In the genomic region with DNA sequence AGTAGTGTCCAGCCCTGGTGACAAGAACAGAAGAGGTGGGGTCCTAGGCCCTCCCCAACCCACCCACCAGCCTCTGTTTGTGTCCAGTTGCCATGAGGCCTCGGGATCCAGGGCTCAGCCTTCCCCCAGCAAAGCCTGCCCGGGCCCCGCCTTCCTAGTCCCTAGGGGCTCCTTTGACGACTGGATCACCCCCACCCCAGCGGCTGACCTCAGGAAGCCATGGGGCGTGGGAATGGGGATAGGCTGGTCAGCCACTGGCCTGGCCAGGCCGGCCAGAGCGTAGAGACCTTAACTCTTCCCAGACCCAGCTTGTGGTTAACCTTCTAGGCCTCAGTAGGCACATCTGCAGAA, we compare ENCODE assay signal across 19 cellular contexts. TPM values are rescaled to one million over a fixed set of nuclear protein-coding genes. Genes with fewer than 3 reads are reported as not detected.
DNase-seq lines count a peak whose midpoint lies in the region; ATAC-seq and TF ChIP-seq lines count a peak whose summit lies in the region.
"Had no signal": no experiment of that assay in that cellular context is flagged by ENCODE, and none has a peak within 500 bp of the region (broad histone marks: within the 10 kb centered on the region; RNA-seq: fewer than 3 reads in every experiment).

No MANE protein-coding gene starts in this region.

- TF ChIP-seq CTCF in right atrium auricular region (IDR thresholded peaks at IDR 0.05), result no peak
- TF ChIP-seq CTCF in osteocyte (IDR thresholded peaks at IDR 0.05), result no peak
- no peak for TF ChIP-seq CTCF in upper lobe of right lung (IDR thresholded peaks at IDR 0.05)
- TF ChIP-seq CTCF in GM13977 (IDR thresholded peaks at IDR 0.05; ENCODE audit: extremely low read depth, insufficient read depth, missing control alignments), result no peak

- no peaks in the 10 kb centered on the region for H3K9me3 ChIP-seq in ectodermal cell (ENCODE audit: control insufficient read depth, low read length)
- H3K9me3 ChIP-seq in right atrium auricular region, result no peaks in the 10 kb centered on the region
- H3K9me3 ChIP-seq in upper lobe of right lung, result no peaks in the 10 kb centered on the region
- H3K9me3 ChIP-seq: BLaER1 treated with 17β-estradiol and CSF1 and Interleukin-3, amounts not matched to agents 10 nM and 100 nM had no signal

- H3K27ac ChIP-seq in ectodermal cell (ENCODE audit: insufficient read depth, low read depth, low read length, poor library complexity, severe bottlenecking) (peak overlapping the region; percentile 86), right atrium auricular region (peak overlapping the region; percentile 67 to 71), upper lobe of right lung (peak overlapping the region; percentile 63)
- H3K27ac ChIP-seq: foreskin keratinocyte had no signal

- no peaks in the 10 kb centered on the region for H3K27me3 Mint-ChIP-seq in osteocyte (ENCODE audit: unreplicated experiment)

- H3K36me3 ChIP-seq in ectodermal cell (ENCODE audit: control insufficient read depth, insufficient read depth, low read length) (no peaks in the 10 kb centered on the region), right atrium auricular region (no peaks in the 10 kb centered on the region), upper lobe of right lung (no peaks in the 10 kb centered on the region)
- H3K36me3 ChIP-seq: BLaER1 treated with 17β-estradiol and CSF1 and Interleukin-3, amounts not matched to agents 10 nM and 100 nM had no signal

- intact Hi-C loops in upper lobe of right lung (cut with DNase I), result loop anchor here (10.0 kb wide), 1 partner anchor 123 kb away; a partner anchor contains a TSS

- H3K9me3 Mint-ChIP-seq in osteocyte (ENCODE audit: unreplicated experiment), result no peaks in the 10 kb centered on the region
- H3K9me3 Mint-ChIP-seq: naive B cell had no signal

- no peak overlapping the region for H3K4me3 Mint-ChIP-seq in osteocyte (ENCODE audit: unreplicated experiment)

- peaks cover 26% of the 10 kb centered on the region for H3K4me1 Mint-ChIP-seq in osteocyte (ENCODE audit: unreplicated experiment)

- H3K27me3 ChIP-seq in ectodermal cell (ENCODE audit: control insufficient read depth, insufficient read depth, low read length, poor library complexity, severe bottlenecking) (peaks cover 39% of the 10 kb centered on the region), right atrium auricular region (no peaks in the 10 kb centered on the region), upper lobe of right lung (no peaks in the 10 kb centered on the region)

- no peak for DNase-seq in right atrium auricular region (ENCODE audit: low spot score)
- DNase-seq in osteocyte (ENCODE audit: extremely low spot score, unreplicated experiment), result no peak
- DNase-seq in upper lobe of right lung, result no peak
- no peak for DNase-seq in GM13977 (ENCODE audit: low spot score)
- no peak for DNase-seq in activated effector memory CD4-positive, alpha-beta T cell treated with Interleukin-2 at 50 U/mL for 16 hours
- DNase-seq: activated CD8-positive, alpha-beta memory T cell treated with anti-CD3 and anti-CD28 coated beads for 24 hours; activated gamma-delta T cell treated with Interleukin-2 at 50 U/mL for 16 hours; DMS79; effector CD4-positive, alpha-beta T cell; naive B cell; NCI-H510A; small intestine; stimulated activated naive CD4-positive, alpha-beta T cell treated with Interleukin-2 at 50 U/mL for 16 hours; SW 1271 had no signal

- H3K36me3 Mint-ChIP-seq in osteocyte (ENCODE audit: unreplicated experiment), result no peaks in the 10 kb centered on the region
- H3K36me3 Mint-ChIP-seq: naive B cell had no signal

- peak overlapping the region; percentile 57 for H3K27ac Mint-ChIP-seq in osteocyte (ENCODE audit: unreplicated experiment)
- H3K27ac Mint-ChIP-seq: naive B cell had no signal

- 73 to 78% methylated on average over 8 of the region's 8 CpGs for WGBS in ectodermal cell, 2 experiments

- H3K4me1 ChIP-seq in ectodermal cell (ENCODE audit: control insufficient read depth, insufficient read depth, low read length) (peaks cover 58% of the 10 kb centered on the region), right atrium auricular region (peaks cover 0 to 74% of the 10 kb centered on the region in 2 donors), upper lobe of right lung (peaks cover 37% of the 10 kb centered on the region)

- in situ Hi-C loops in GM13977 (cut with MboI; ENCODE audit: low pct_unique_long_range_greater_than_20kb, low sequenced_read_pairs, unreplicated experiment), result no loop called here

- ATAC-seq in upper lobe of right lung, result no peak
- no peak for ATAC-seq in HG03571 (IDR thresholded peaks at IDR 0.05; ENCODE audit: unreplicated experiment)
- ATAC-seq: Panc1 had no signal

- H3K4me3 ChIP-seq in ectodermal cell (ENCODE audit: insufficient read depth, low read depth, low read length) (no peak overlapping the region), right atrium auricular region (no peak overlapping the region), upper lobe of right lung (no peak overlapping the region)
- H3K4me3 ChIP-seq: BLaER1 treated with 17β-estradiol and CSF1 and Interleukin-3, amounts not matched to agents 10 nM and 100 nM had no signal

RNA-seq across cellular contexts. Expression of a gene that starts 4.1 kb away (rescaled TPM):
- polyA plus RNA-seq in ectodermal cell (2013, experiment 1 of 4), result 6.8 TPM
- 6.5 TPM for polyA plus RNA-seq in ectodermal cell (2013, experiment 2 of 4)
- polyA plus RNA-seq in ectodermal cell (2013, experiment 3 of 4), result 15.7 TPM
- 20.7 TPM for polyA plus RNA-seq in ectodermal cell (2013, experiment 4 of 4)
- 10 to 100 TPM; 24.1 to 56.4 TPM for total RNA-seq in right atrium auricular region
- 1.4 and 1.5 TPM in 2 replicates for total RNA-seq in osteocyte
- total RNA-seq in upper lobe of right lung, result 29.7 TPM

RNA-seq across cellular contexts. Expression of a gene that starts 18.9 kb away (rescaled TPM):
- polyA plus RNA-seq in ectodermal cell (2013, experiment 1 of 4), result 6.0 TPM
- polyA plus RNA-seq in ectodermal cell (2013, experiment 2 of 4), result 7.1 TPM
- polyA plus RNA-seq in ectodermal cell (2013, experiment 3 of 4), result 5.9 TPM
- 8.9 TPM for polyA plus RNA-seq in ectodermal cell (2013, experiment 4 of 4)
- total RNA-seq in right atrium auricular region (10 to 100 TPM in 1 of 2 donors, 1 to 10 TPM in 1; 8.9 to 11.8 TPM), osteocyte (13.5 and 15.4 TPM in 2 replicates), upper lobe of right lung (11.1 TPM)

RNA-seq across cellular contexts. Expression of a gene that starts 33.5 kb away (rescaled TPM):
- polyA plus RNA-seq in ectodermal cell (2013, experiment 1 of 4), result 1.3 TPM
- polyA plus RNA-seq in ectodermal cell (2013, experiment 2 of 4), result 3.6 TPM
- 3.0 TPM for polyA plus RNA-seq in ectodermal cell (2013, experiment 3 of 4)
- polyA plus RNA-seq in ectodermal cell (2013, experiment 4 of 4), result 2.8 TPM
- total RNA-seq in right atrium auricular region (not detected), osteocyte (0.40 and 0.68 TPM in 2 replicates), upper lobe of right lung (2.2 TPM)

Comparison
In these comparisons a context has a peak if more than half of its experiments do, and no peak if none do; other contexts are left out.
1. RNA of a gene that starts 4.1 kb away (total RNA-seq): 24.1 to 56.4 TPM in right atrium auricular region and 29.7 TPM in upper lobe of right lung (single experiment); 1.4 to 1.5 TPM in osteocyte; every median in the first group is over 10 times any median in the second.
2. Peak in every context shown above with its lines, with median percentiles within 50 percentile points of each other: H3K27ac ChIP-seq.